ENCODE assay signal across 35 cellular contexts in genomic region chr3:152664766-152665165, GRCh38.
A peak's percentile ranks its signal among the peaks of the same experiment; 100 is the strongest.
DNase-seq lines count a peak whose midpoint lies in the region; ATAC-seq, FAIRE-seq and TF ChIP-seq lines count a peak whose summit lies in the region.
"Had no signal": no experiment of that assay in that cellular context is flagged by ENCODE, and none has a peak within 500 bp of the region (broad histone marks: within the 10 kb centered on the region; RNA-seq: fewer than 3 reads in every experiment).

No MANE protein-coding gene starts in this region.

- TF ChIP-seq CTCF in bronchial epithelial cell (IDR thresholded peaks at IDR 0.05; ENCODE audit: insufficient read depth, low read length, severe bottlenecking) (no peak), epithelial cell of esophagus (IDR thresholded peaks at IDR 0.05; ENCODE audit: insufficient read depth, low read depth, low read length, missing control alignments) (no peak), foreskin keratinocyte (conservative IDR thresholded peaks at IDR 0.05) (no peak), osteoblast (IDR thresholded peaks at IDR 0.05; ENCODE audit: extremely low read depth, low read depth, low read length) (no peak), coronary artery (IDR thresholded peaks at IDR 0.05) (no peak)

- no peaks in the 10 kb centered on the region for H3K4me1 ChIP-seq in foreskin keratinocyte
- H3K4me1 ChIP-seq in osteoblast (ENCODE audit: insufficient read depth, low read length) = no peaks in the 10 kb centered on the region
- H3K4me1 ChIP-seq: A549; BE2C; BLaER1; BLaER1 treated with 17β-estradiol and CSF1 and Interleukin-3, amounts not matched to agents 10 nM and 100 nM; Caco-2 had no signal

- no peaks in the 10 kb centered on the region for H3K27me3 ChIP-seq in bronchial epithelial cell (ENCODE audit: control insufficient read depth, insufficient read depth, low read length)
- H3K27me3 ChIP-seq in foreskin keratinocyte = no peaks in the 10 kb centered on the region
- no peaks in the 10 kb centered on the region for H3K27me3 ChIP-seq in osteoblast (ENCODE audit: insufficient read depth, low read length)
- H3K27me3 ChIP-seq: BE2C; BLaER1; BLaER1 treated with 17β-estradiol and CSF1 and Interleukin-3, amounts not matched to agents 10 nM and 100 nM had no signal

- H3K4me2 ChIP-seq in osteoblast (ENCODE audit: insufficient read depth, low read length) = no peak overlapping the region
- H3K4me2 ChIP-seq: A549; BLaER1; BLaER1 treated with 17β-estradiol and CSF1 and Interleukin-3, amounts not matched to agents 10 nM and 100 nM had no signal

- H4K20me1 ChIP-seq in osteoblast (ENCODE audit: insufficient read depth, low read length) = no peaks in the 10 kb centered on the region
- H4K20me1 ChIP-seq: BLaER1; BLaER1 treated with 17β-estradiol and CSF1 and Interleukin-3, amounts not matched to agents 10 nM and 100 nM had no signal

- H3K79me2 ChIP-seq in osteoblast (ENCODE audit: insufficient read depth, low read length) = no peaks in the 10 kb centered on the region

- H3K4me3 ChIP-seq in bronchial epithelial cell (ENCODE audit: low read depth, low read length) (no peak overlapping the region), epithelial cell of esophagus (ENCODE audit: low read length) (no peak overlapping the region), osteoblast (ENCODE audit: insufficient read depth, low read length) (no peak overlapping the region), coronary artery (no peak overlapping the region)
- H3K4me3 ChIP-seq: A549; BLaER1; BLaER1 treated with 17β-estradiol and CSF1 and Interleukin-3, amounts not matched to agents 10 nM and 100 nM had no signal

- DNase-seq in bronchial epithelial cell (ENCODE audit: low read depth) (peak; percentile 81), epithelial cell of esophagus (ENCODE audit: low read depth) (peak; percentile 66), foreskin keratinocyte (peak; percentile 11 to 47), osteoblast (ENCODE audit: insufficient read length, low spot score, missing footprints) (peak; percentile 9), coronary artery (ENCODE audit: low spot score) (no peak)
- no peak for DNase-seq in central memory CD4-positive, alpha-beta T cell
- DNase-seq: 8988T; ACHN; AML-193; BE2C; C1 segment of cervical spinal cord; Caco-2; Calu3; CD4-positive, alpha-beta memory T cell; CD4-positive, alpha-beta T cell; CD4-positive, CD25-positive, alpha-beta regulatory T cell; CD8-positive, alpha-beta memory T cell; CD8-positive, alpha-beta T cell; COR-L47; DMS 273 treated with DMSO at 0.1 percent for 48 hours; DMS153; DMS53; DMS79; DMS79 treated with DMSO at 0.1 percent for 48 hours; DND-41; EL had no signal

- peaks cover 2% of the 10 kb centered on the region for H3K9me3 ChIP-seq in osteoblast (ENCODE audit: low read depth, low read length)
- H3K9me3 ChIP-seq: A549, BE2C had no signal

- no peak overlapping the region for H2AFZ ChIP-seq in osteoblast (ENCODE audit: low read length)

- no peak overlapping the region for H3K27ac ChIP-seq in foreskin keratinocyte
- no peak overlapping the region for H3K27ac ChIP-seq in osteoblast (ENCODE audit: low read depth, low read length)
- no peak overlapping the region for H3K27ac ChIP-seq in coronary artery
- H3K27ac ChIP-seq: 22Rv1; A549; BLaER1; BLaER1 treated with 17β-estradiol and CSF1 and Interleukin-3, amounts not matched to agents 10 nM and 100 nM; C4-2B had no signal

- ATAC-seq in foreskin keratinocyte (no peak), GM21576 (IDR thresholded peaks at IDR 0.05; ENCODE audit: unreplicated experiment) (no peak), HG02970 (IDR thresholded peaks at IDR 0.05; ENCODE audit: low FRiP score, unreplicated experiment) (no peak)
- ATAC-seq: A549; CD8-positive, alpha-beta T cell had no signal

- FAIRE-seq in bronchial epithelial cell (lab: Jason Lieb, UNC) = no peak
- FAIRE-seq: A204.1, A549, D721Med had no signal

- H3K36me3 ChIP-seq in bronchial epithelial cell (ENCODE audit: control insufficient read depth, insufficient read depth, low read length) (no peaks in the 10 kb centered on the region), osteoblast (ENCODE audit: insufficient read depth, low read length) (no peaks in the 10 kb centered on the region)
- H3K36me3 ChIP-seq: BE2C; BLaER1; BLaER1 treated with 17β-estradiol and CSF1 and Interleukin-3, amounts not matched to agents 10 nM and 100 nM had no signal

Comparison
In these comparisons a context has a peak if more than half of its experiments do, and no peak if none do; other contexts are left out.
1. DNase-seq: peak in bronchial epithelial cell (single experiment), epithelial cell of esophagus (single experiment), foreskin keratinocyte (2 of 2) and osteoblast (single experiment); none in central memory CD4-positive, alpha-beta T cell (single experiment) and coronary artery (single experiment).